In genomic region chr17:9887521-9887920, GRCh38 we compare ENCODE assay signal across 14 cellular contexts. TPM values are rescaled to one million over a fixed set of nuclear protein-coding genes. Genes with fewer than 3 reads are reported as not detected.
DNase-seq lines count a peak whose midpoint lies in the region; ATAC-seq and TF ChIP-seq lines count a peak whose summit lies in the region.
"Had no signal": no experiment of that assay in that cellular context is flagged by ENCODE, and none has a peak within 500 bp of the region (broad histone marks: within the 10 kb centered on the region; RNA-seq: fewer than 3 reads in every experiment).

No MANE protein-coding gene starts in this region.

- no TSS peak for BruUV-seq in PC-3 (replicated peaks; lab: Mats Ljungman, UMichigan)

- no peaks in the 10 kb centered on the region for H3K36me3 ChIP-seq in PC-3 (ENCODE audit: low read depth, low read length)
- H3K36me3 ChIP-seq: HAP-1 had no signal

- no peaks in the 10 kb centered on the region for H3K9me2 ChIP-seq in PC-3 (replicated peaks; ENCODE audit: low read length)

- no peaks in the 10 kb centered on the region for H3K27me3 ChIP-seq in PC-3 (ENCODE audit: low read length)

- no peak overlapping the region for H2AFZ ChIP-seq in PC-3 (ENCODE audit: low read length)

- POLR2A ChIA-PET in PC-3 (lab: Charles Lee; ENCODE audit: unreplicated experiment): no interaction called here

- H3K4me2 ChIP-seq in PC-3 (ENCODE audit: low read length): no peak overlapping the region

- peak; percentile 53 for ATAC-seq in PC-3
- ATAC-seq: GM12878 had no signal

- TF ChIP-seq CTCF in PC-3 (conservative IDR thresholded peaks at IDR 0.05; ENCODE audit: low read depth, low read length): no peak
- TF ChIP-seq CTCF in GM13976 (IDR thresholded peaks at IDR 0.05; ENCODE audit: borderline replicate concordance, control extremely low read depth, extremely low read depth, insufficient read depth, missing control alignments): no peak

- H3K27ac ChIP-seq in PC-3 (ENCODE audit: low read length) (no peak overlapping the region), angular gyrus (ENCODE audit: low read depth, low read length) (peak overlapping the region; percentile 93), temporal lobe (ENCODE audit: low read depth, low read length) (peak overlapping the region; percentile 81)

- in situ Hi-C loops in GM13976 (cut with MboI; ENCODE audit: low sequenced_read_pairs, unreplicated experiment): no loop called here

- H3K9me3 ChIP-seq in PC-3 (ENCODE audit: low read length): no peaks in the 10 kb centered on the region
- H3K9me3 ChIP-seq: Caco-2, HAP-1 had no signal

- H3K4me1 ChIP-seq in PC-3 (ENCODE audit: insufficient read depth, low read length): no peaks in the 10 kb centered on the region; the same call in 1 of the 2 replicates
- H3K4me1 ChIP-seq: Caco-2, HAP-1 had no signal

- intact Hi-C loops in PC-3 (cut with micrococcal nuclease): loop anchor here (5.0 kb wide), 1 partner anchor 90 kb away; no protein-coding TSS in a partner anchor

- H3K4me3 ChIP-seq in PC-3 (ENCODE audit: low read length): no peak overlapping the region
- H3K4me3 ChIP-seq: GM12878, HAP-1 had no signal

- no peaks in the 10 kb centered on the region for H3K79me2 ChIP-seq in PC-3 (ENCODE audit: low read length)

- no peaks in the 10 kb centered on the region for H4K20me1 ChIP-seq in PC-3 (ENCODE audit: low read length)

- H3K9ac ChIP-seq in PC-3 (ENCODE audit: low read length): no peak overlapping the region

- no peaks in the 10 kb centered on the region for H3F3A ChIP-seq in PC-3 (ENCODE audit: low read length, unreplicated experiment)

- DNase-seq in H4 (ENCODE audit: low spot score) (peak; percentile 21), PC-3 (peak; percentile 36), NCI-H2227 (lab: John Stamatoyannopoulos, UW; ENCODE audit: unreplicated experiment) (no peak), GM13976 (ENCODE audit: low spot score) (no peak)
- no peak for DNase-seq in stimulated activated CD4-positive, alpha-beta T cell treated with anti-CD3 and anti-CD28 coated beads, Interleukin-1b, Interleukin-23, amount 100 ng/mL, for 48 hours
- DNase-seq: Caco-2; CD8-positive, alpha-beta memory T cell; DMS53; GOT3 had no signal

- CTCF ChIA-PET in PC-3 (lab: Charles Lee): no interaction called here

RNA-seq across cellular contexts. Expression of gene RCVRN, which starts 17.6 kb away (rescaled TPM):
- not detected in 2 replicates for total RNA-seq in H4 (2014; rRNA removed; shearing (Covaris generic))
- total RNA-seq in PC-3 (2014; rRNA removed): not detected in 2 replicates
- total RNA-seq in temporal lobe: not detected
- total RNA-seq: A673; Caco-2; CD8-positive, alpha-beta memory T cell had no signal

Comparison
In these comparisons a context has a peak if more than half of its experiments do, and no peak if none do; other contexts are left out.
1. DNase-seq: peak in H4 (single experiment) and PC-3 (single experiment); none in NCI-H2227 (single experiment), GM13976 (single experiment) and stimulated activated CD4-positive, alpha-beta T cell treated with anti-CD3 and anti-CD28 coated beads, Interleukin-1b, Interleukin-23, amount 100 ng/mL, for 48 hours (single experiment).